Comparison of ENCODE assay signal across 26 cellular contexts in genomic region chr1:110856410-110856809, GRCh38. TPM values are rescaled to one million over a fixed set of nuclear protein-coding genes. Genes with fewer than 3 reads are reported as not detected.
DNase-seq lines count a peak whose midpoint lies in the region; ATAC-seq, FAIRE-seq and TF ChIP-seq lines count a peak whose summit lies in the region.
"Had no signal": no experiment of that assay in that cellular context is flagged by ENCODE, and none has a peak within 500 bp of the region (broad histone marks: within the 10 kb centered on the region; RNA-seq: fewer than 3 reads in every experiment).

No MANE protein-coding gene starts in this region.

- 1% methylated on average over 2 of the region's 2 CpGs for WGBS in HepG2 (ENCODE audit: low lambda C conversion rate)
- 52% methylated on average over 2 of the region's 2 CpGs for WGBS in right lobe of liver (ENCODE audit: insufficient coverage, low coverage, low lambda C conversion rate, missing lambda C conversion rate)

- H4K20me1 ChIP-seq in HepG2 (ENCODE audit: insufficient read depth, low read length): no peaks in the 10 kb centered on the region
- H4K20me1 ChIP-seq: BLaER1 treated with 17β-estradiol and CSF1 and Interleukin-3, amounts not matched to agents 10 nM and 100 nM had no signal

- no peak for FAIRE-seq in HepG2 (lab: Jason Lieb, UNC)
- no peak for FAIRE-seq in urothelium cell line (lab: Jason Lieb, UNC)
- FAIRE-seq: A204.1, D721Med, GM12891, GM18507 had no signal

- no peak overlapping the region for H3K9ac ChIP-seq in HepG2 (ENCODE audit: insufficient read depth, low read depth, low read length)
- H3K9ac ChIP-seq: BLaER1 treated with 17β-estradiol and CSF1 and Interleukin-3, amounts not matched to agents 10 nM and 100 nM had no signal

- no peak overlapping the region for H3K27ac Mint-ChIP-seq in glutamatergic neuron (ENCODE audit: unreplicated experiment)
- H3K27ac Mint-ChIP-seq: CD14-positive monocyte; CD4-positive, alpha-beta T cell; CD8-positive, alpha-beta memory T cell had no signal

- no peaks in the 10 kb centered on the region for H3K79me2 ChIP-seq in HepG2 (ENCODE audit: insufficient read depth, low read length)

- H2AFZ ChIP-seq in HepG2 (ENCODE audit: low read length): no peak overlapping the region

- TF ChIP-seq EP300 in HepG2 (IDR thresholded peaks at IDR 0.05; ENCODE audit: low read depth in 2 of 2, low read length in 2 of 2) (no peak), HepG2 (CRISPR knock-in tag; IDR thresholded peaks at IDR 0.05; ENCODE audit: borderline replicate concordance) (no peak)

- no peaks in the 10 kb centered on the region for H3K36me3 Mint-ChIP-seq in glutamatergic neuron (ENCODE audit: unreplicated experiment)
- H3K36me3 Mint-ChIP-seq: CD14-positive monocyte had no signal

- intact Hi-C loops in HepG2 (cut with micrococcal nuclease; ENCODE audit: unreplicated experiment) (no loop called here), right lobe of liver (cut with DNase I) (no loop called here)

- DNase-seq in DMS153 (lab: John Stamatoyannopoulos, UW): peak; percentile 49
- DNase-seq in DMS153 treated with DMSO at 0.1 percent for 48 hours (lab: John Stamatoyannopoulos, UW; ENCODE audit: unreplicated experiment): no peak
- no peak for DNase-seq in HepG2 (ENCODE audit: low spot score)
- no peak for DNase-seq in right lobe of liver
- DNase-seq in glutamatergic neuron: no peak
- no peak for DNase-seq in urothelium cell line (ENCODE audit: low spot score)
- DNase-seq: ACHN; AML-193; BE2C; CD4-positive, alpha-beta T cell; CD8-positive, alpha-beta memory T cell; DMS 273 treated with DMSO at 0.1 percent for 48 hours; DMS79 treated with DMSO at 0.1 percent for 48 hours; GF-D8; GOT3; H7; HCEC 1CT had no signal

- ATAC-seq in HepG2: no peak
- no peak for ATAC-seq in right lobe of liver
- ATAC-seq in esophagus mucosa: peak; percentile 20

- POLR2A ChIA-PET in HepG2 (lab: Yijun Ruan, JAX): no interaction called here

- H3K9me3 ChIP-seq in HepG2 (ENCODE audit: low read length): no peaks in the 10 kb centered on the region
- no peaks in the 10 kb centered on the region for H3K9me3 ChIP-seq in right lobe of liver
- H3K9me3 ChIP-seq: BE2C had no signal

- TF ChIP-seq POLR2A in HepG2 (IDR thresholded peaks at IDR 0.05; ENCODE audit: insufficient read depth in 1 of 2, low read depth in 2 of 2, low read length in 2 of 2) (no peak), right lobe of liver (IDR thresholded peaks at IDR 0.05) (no peak)

- H3K27me3 ChIP-seq in HepG2 (ENCODE audit: control insufficient read depth in 1 of 2, insufficient read depth in 2 of 2, low read length in 2 of 2) (peaks cover 0 to 9% of the 10 kb centered on the region in 2 experiments; a peak in 4 of 5 replicates), right lobe of liver (no peaks in the 10 kb centered on the region)
- H3K27me3 ChIP-seq: BLaER1 treated with 17β-estradiol and CSF1 and Interleukin-3, amounts not matched to agents 10 nM and 100 nM had no signal

- no peak for TF ChIP-seq CTCF in HepG2 (CRISPR knock-in tag; IDR thresholded peaks at IDR 0.05)
- no peak for TF ChIP-seq CTCF in right lobe of liver (IDR thresholded peaks at IDR 0.05)
- TF ChIP-seq CTCF in glutamatergic neuron (IDR thresholded peaks at IDR 0.05; ENCODE audit: partially characterized antibody, unreplicated experiment): no peak

- H3K27ac ChIP-seq in HepG2 (ENCODE audit: extremely low read length, insufficient read depth, low read length): no peak overlapping the region
- H3K27ac ChIP-seq in right lobe of liver: no peak overlapping the region
- H3K27ac ChIP-seq: 22Rv1; BLaER1 treated with 17β-estradiol and CSF1 and Interleukin-3, amounts not matched to agents 10 nM and 100 nM had no signal

- H3K4me1 ChIP-seq in HepG2 (ENCODE audit: insufficient read depth, low read length): no peaks in the 10 kb centered on the region
- H3K4me1 ChIP-seq in right lobe of liver: no peaks in the 10 kb centered on the region
- H3K4me1 ChIP-seq: BE2C had no signal

- H3K4me3 ChIP-seq in HepG2 (replicated peaks in 1 of 3; ENCODE audit: insufficient read depth in 1 of 3, low read depth in 2 of 3, low read length in 3 of 3): no peak overlapping the region
- no peak overlapping the region for H3K4me3 ChIP-seq in right lobe of liver
- H3K4me3 ChIP-seq: BLaER1 treated with 17β-estradiol and CSF1 and Interleukin-3, amounts not matched to agents 10 nM and 100 nM had no signal

- no peak for TF ChIP-seq RAD21 in HepG2 (CRISPR knock-in tag; IDR thresholded peaks at IDR 0.05)

- no TSS peak for BruUV-seq in HepG2 (replicated peaks; lab: Mats Ljungman, UMichigan)

- CTCF ChIA-PET in HepG2 (lab: Yijun Ruan, JAX; ENCODE audit: low intra/inter-chr PET ratio, low total read pairs): no interaction called here

- H3K36me3 ChIP-seq in HepG2 (replicated peaks in 1 of 2; ENCODE audit: control insufficient read depth in 1 of 2, insufficient read depth in 2 of 2, low read length in 2 of 2) (no peaks in the 10 kb centered on the region), right lobe of liver (no peaks in the 10 kb centered on the region)
- H3K36me3 ChIP-seq: BE2C; BLaER1 treated with 17β-estradiol and CSF1 and Interleukin-3, amounts not matched to agents 10 nM and 100 nM had no signal

- in situ Hi-C loops in HepG2 (cut with HindIII; ENCODE audit: extremely low pct_ligation_motif_present, low pct_unique_long_range_greater_than_20kb): no loop called here

- no peak overlapping the region for H3K4me2 ChIP-seq in HepG2 (ENCODE audit: low read depth, low read length)
- H3K4me2 ChIP-seq: BLaER1 treated with 17β-estradiol and CSF1 and Interleukin-3, amounts not matched to agents 10 nM and 100 nM had no signal

- no peak overlapping the region for H3K4me3 Mint-ChIP-seq in glutamatergic neuron (ENCODE audit: unreplicated experiment)
- H3K4me3 Mint-ChIP-seq: CD14-positive monocyte; CD4-positive, alpha-beta T cell; CD8-positive, alpha-beta memory T cell had no signal

- H3K4me1 Mint-ChIP-seq in glutamatergic neuron (ENCODE audit: low read depth, unreplicated experiment): no peaks in the 10 kb centered on the region

- no peaks in the 10 kb centered on the region for H3K27me3 Mint-ChIP-seq in glutamatergic neuron (ENCODE audit: unreplicated experiment)

- H3K9me3 Mint-ChIP-seq in glutamatergic neuron (ENCODE audit: unreplicated experiment): no peaks in the 10 kb centered on the region
- H3K9me3 Mint-ChIP-seq: CD4-positive, alpha-beta T cell; CD8-positive, alpha-beta memory T cell had no signal

TF ChIP-seq in HepG2, 621 proteins besides CTCF, POLR2A, EP300 and RAD21:
- TF ChIP-seq RARA (CRISPR knock-in tag; IDR thresholded peaks at IDR 0.05): no peak
- peak; percentile 59 to 88 for TF ChIP-seq MAFK (conservative IDR thresholded peaks at IDR 0.05 in 1 of 2, IDR thresholded peaks at IDR 0.05 in 1 of 2; ENCODE audit: low read length in 2 of 2)
- peak; percentile 70 for TF ChIP-seq MAFF (IDR thresholded peaks at IDR 0.05; ENCODE audit: low read depth, low read length)
- TF ChIP-seq ZNF441 (CRISPR knock-in tag; IDR thresholded peaks at IDR 0.05; ENCODE audit: borderline replicate concordance): no peak
- TF ChIP-seq PREB (CRISPR knock-in tag; IDR thresholded peaks at IDR 0.05): no peak
TF ChIP-seq in HepG2: peak in this region for 2.

RNA-seq across cellular contexts. Expression of gene CD53, which starts 16.5 kb away (rescaled TPM):
- not detected in 2 replicates for total RNA-seq in HepG2 (2016; rRNA removed; fragmentation: Illumina TruSeq; extraction: Trizol)
- not detected in 2 replicates for total RNA-seq in HepG2 (2016; cell fraction: cytosol; rRNA removed; fragmentation: Illumina TruSeq; extraction: Trizol; ENCODE audit: low read depth)
- not detected in 2 replicates for total RNA-seq in HepG2 (2016; cell fraction: insoluble cytoplasmic fraction; rRNA removed; fragmentation: Illumina TruSeq; extraction: Trizol)
- total RNA-seq in HepG2 (2016; cell fraction: membrane; rRNA removed; fragmentation: Illumina TruSeq; extraction: Trizol): not detected in 2 replicates
- not detected in 2 replicates for total RNA-seq in HepG2 (2016; cell fraction: nucleus; rRNA removed; fragmentation: Illumina TruSeq; extraction: Trizol)
- polyA plus RNA-seq in HepG2 (2011; rRNA removed): not detected in 2 replicates
- 0.08 TPM in 1 of 2 replicates, not detected in the other for polyA plus RNA-seq in HepG2 (2011; cell fraction: cytosol; rRNA removed)
- 0.16 and 0.17 TPM in 2 replicates for polyA plus RNA-seq in HepG2 (2011; cell fraction: nucleus; rRNA removed)
- polyA plus RNA-seq in HepG2 (2012): not detected in 2 replicates
- polyA plus RNA-seq in HepG2 (2016; cell fraction: cytosol; fragmentation: Illumina TruSeq; extraction: Trizol; ENCODE audit: low read depth): not detected in 2 replicates
- polyA plus RNA-seq in HepG2 (2016; cell fraction: insoluble cytoplasmic fraction; fragmentation: Illumina TruSeq; extraction: Trizol; ENCODE audit: low read depth): not detected in 2 replicates
- not detected in 2 replicates for polyA plus RNA-seq in HepG2 (2016; cell fraction: membrane; fragmentation: Illumina TruSeq; extraction: Trizol; ENCODE audit: low read depth)
- polyA plus RNA-seq in HepG2 (2016; cell fraction: nucleus; fragmentation: Illumina TruSeq; extraction: Trizol; ENCODE audit: insufficient read depth, low read depth): not detected in 2 replicates
- 0.48 and 1.0 TPM in 2 replicates for polyA minus RNA-seq in HepG2 (2011; rRNA and poly(A)+ RNA removed; ENCODE audit: low replicate concordance)
- polyA minus RNA-seq in HepG2 (2011; cell fraction: cytosol; rRNA and poly(A)+ RNA removed): not detected in 2 replicates
- not detected in 2 replicates for polyA minus RNA-seq in HepG2 (2011; cell fraction: nucleus; rRNA and poly(A)+ RNA removed)
- 10 to 100 TPM in 4 of 6 experiments, 1 to 10 TPM in 2; 7.8 to 26.6 (median 11.9) TPM for total RNA-seq in right lobe of liver
- 5.1 TPM for total RNA-seq in esophagus mucosa
- total RNA-seq in glutamatergic neuron (ENCODE audit: unreplicated experiment): not detected
- total RNA-seq: G401 had no signal
